8 cellular contexts compared by ENCODE assay signal in the genomic region with DNA sequence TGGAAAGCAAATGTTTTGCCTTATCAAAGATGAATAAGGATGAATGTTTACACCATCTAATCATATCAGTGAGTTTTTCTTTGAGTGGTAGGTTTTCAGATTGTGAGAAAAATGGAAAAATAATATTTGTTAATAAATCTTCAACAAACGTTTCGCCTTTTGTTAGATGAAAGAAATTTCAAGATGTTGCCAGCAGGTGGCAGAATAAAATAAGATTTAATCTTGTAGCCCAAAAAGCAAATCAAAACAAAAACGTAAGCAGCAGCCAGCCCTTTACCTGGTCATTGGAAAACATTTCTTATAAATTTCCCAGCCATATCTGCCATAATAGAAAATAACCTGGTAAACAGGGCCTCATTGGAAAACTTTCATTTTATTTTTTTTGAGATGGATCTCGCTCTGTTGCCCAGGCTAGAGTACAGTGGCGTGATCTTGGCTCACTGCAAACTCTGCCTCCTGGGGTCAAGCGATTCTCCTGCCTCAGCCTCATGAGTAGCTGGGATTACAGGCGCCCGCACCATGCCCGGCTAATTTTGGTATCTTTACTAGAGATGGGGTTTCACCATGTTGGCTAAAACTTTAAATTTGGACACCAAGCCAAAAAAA.
DNase-seq lines count a peak whose midpoint lies in the region; ATAC-seq lines count a peak whose summit lies in the region.

No MANE protein-coding gene starts in this region.

- H3K4me3 Mint-ChIP-seq in central memory CD8-positive, alpha-beta T cell: no peak overlapping the region

- no peak overlapping the region for H3K27ac Mint-ChIP-seq in central memory CD8-positive, alpha-beta T cell (ENCODE audit: low read depth)

- peaks cover 4% of the 10 kb centered on the region for H3K4me1 ChIP-seq in HAP-1

- H3K4me3 ChIP-seq in HAP-1: no peak overlapping the region

- H3K9me3 Mint-ChIP-seq in central memory CD8-positive, alpha-beta T cell: no peaks in the 10 kb centered on the region

- no peaks in the 10 kb centered on the region for H3K27me3 ChIP-seq in HAP-1 (ENCODE audit: low read depth)

- H3K27me3 Mint-ChIP-seq in central memory CD8-positive, alpha-beta T cell: no peaks in the 10 kb centered on the region

- H3K4me1 Mint-ChIP-seq in central memory CD8-positive, alpha-beta T cell: no peaks in the 10 kb centered on the region

- ATAC-seq in central memory CD8-positive, alpha-beta T cell (replicated peaks; ENCODE audit: extremely low read depth, poor library complexity, severe bottlenecking): peak; percentile 28
- no peak for ATAC-seq in HG03159 (IDR thresholded peaks at IDR 0.05; ENCODE audit: unreplicated experiment)

- in situ Hi-C loops in HAP-1 (cut with MboI; ENCODE audit: low sequenced_read_pairs): no loop called here

- H3K9me3 ChIP-seq in HAP-1: no peaks in the 10 kb centered on the region

- H3K36me3 ChIP-seq in HAP-1 (replicated peaks): no peaks in the 10 kb centered on the region

- DNase-seq in COLO829 (ENCODE audit: low spot score): peak; percentile 57
- DNase-seq in HAP-1 (ENCODE audit: low spot score in 2 of 2): peak; percentile 51 to 53
- peak; percentile 63 for DNase-seq in NCI-H748 treated with DMSO at 0.1 percent for 48 hours (lab: John Stamatoyannopoulos, UW)
- DNase-seq in central memory CD8-positive, alpha-beta T cell (ENCODE audit: low spot score in 2 of 2): no peak
- peak; percentile 81 for DNase-seq in medulla oblongata (ENCODE audit: extremely low spot score)
- DNase-seq in GOT3 (lab: John Stamatoyannopoulos, UW): no peak
- DNase-seq in islet precursor cell: no peak

- H3K36me3 Mint-ChIP-seq in central memory CD8-positive, alpha-beta T cell (ENCODE audit: insufficient read depth): peaks cover 2% of the 10 kb centered on the region

Comparison
In these comparisons a context has a peak if more than half of its experiments do, and no peak if none do; other contexts are left out.
1. DNase-seq: peak in COLO829 (single experiment), HAP-1 (2 of 2), NCI-H748 treated with DMSO at 0.1 percent for 48 hours (single experiment) and medulla oblongata (single experiment); none in central memory CD8-positive, alpha-beta T cell (0 of 2), GOT3 (single experiment) and islet precursor cell (single experiment).